ENCODE assay signal across 9 cellular contexts in genomic region chr11:2387266-2387982, GRCh38. TPM values are rescaled to one million over a fixed set of nuclear protein-coding genes. Genes with fewer than 3 reads are reported as not detected.
A peak's percentile ranks its signal among the peaks of the same experiment; 100 is the strongest.
DNase-seq lines count a peak whose midpoint lies in the region; ATAC-seq, FAIRE-seq and TF ChIP-seq lines count a peak whose summit lies in the region.
"Had no signal": no experiment of that assay in that cellular context is flagged by ENCODE, and none has a peak within 500 bp of the region (broad histone marks: within the 10 kb centered on the region; RNA-seq: fewer than 3 reads in every experiment).

No MANE protein-coding gene starts in this region.

- peaks cover 0 to 31% of the 10 kb centered on the region in 2 experiments for H3K36me3 ChIP-seq in SK-N-SH (replicated peaks in 1 of 2; ENCODE audit: control insufficient read depth in 1 of 2, insufficient read depth in 2 of 2, low read length in 1 of 2)
- peaks cover 0 to 47% (median 14%) of the 10 kb centered on the region in 6 donors for H3K36me3 ChIP-seq in spleen

- H4K20me1 ChIP-seq in SK-N-SH (ENCODE audit: insufficient read depth): peaks cover 96% of the 10 kb centered on the region

- intact Hi-C loops in spleen (cut with DNase I; ENCODE audit: low total_unique reads): no loop called here

- H3K9me2 ChIP-seq in SK-N-SH: no peaks in the 10 kb centered on the region

- H3K9me3 ChIP-seq in SK-N-SH (no peaks in the 10 kb centered on the region), spleen (no peaks in the 10 kb centered on the region)

- peak overlapping the region; percentile 15; the same call in 1 of the 2 replicates for H3K4me2 ChIP-seq in SK-N-SH

- POLR2A ChIA-PET in SK-N-SH (lab: Yijun Ruan, JAX): interaction anchor here (0.9 to 3.2 kb wide), 2 partner anchors 10 to 11 kb away, joined by 9 to 12 read pairs; partner anchors contain the start of gene CD81

- FAIRE-seq in GM12892 (lab: Jason Lieb, UNC): peak; percentile 84
- FAIRE-seq: keratinocyte had no signal

- TF ChIP-seq RAD21 in SK-N-SH (IDR thresholded peaks at IDR 0.05; ENCODE audit: low read length): no peak

- TF ChIP-seq POLR2A in GM12892 (IDR thresholded peaks at IDR 0.05; ENCODE audit: low read depth, low read length) (no peak), spleen (IDR thresholded peaks at IDR 0.05) (no peak)

- CTCF ChIA-PET in SK-N-SH (lab: Yijun Ruan, JAX): interaction anchor here (0.6 to 3.3 kb wide), 8 partner anchors 12 to 193 kb away, joined by 3 to 29 read pairs (median 6); partner anchors contain the start of gene TSSC4

- DNase-seq in GM12892 (ENCODE audit: insufficient read length) (no peak), SK-N-SH (peak; percentile 83), globus pallidus (ENCODE audit: low spot score) (peak; percentile 61), spleen (no peak)

- H3K27me3 ChIP-seq in SK-N-SH (ENCODE audit: insufficient read depth) (no peaks in the 10 kb centered on the region), spleen (replicated peaks in 1 of 7) (no peaks in the 10 kb centered on the region)

- H3K4me1 ChIP-seq in SK-N-SH (ENCODE audit: control insufficient read depth in 1 of 2, insufficient read depth in 2 of 2, low read depth in 1 of 2, low read length in 1 of 2): peaks cover 9 to 34% of the 10 kb centered on the region in 2 experiments; a peak in 2 of 4 replicates
- H3K4me1 ChIP-seq in spleen: peaks cover 78 to 100% (median 99%) of the 10 kb centered on the region in 6 donors

- H3K27ac ChIP-seq in SK-N-SH (ENCODE audit: low read depth in 2 of 2, low read length in 1 of 2) (peak overlapping the region; percentile 24 to 58; a peak in 2 of 4 replicates), spleen (peak overlapping the region in 7 of 8 donors; percentile 54 to 98 (median 96))

- ATAC-seq in GM19328 (IDR thresholded peaks at IDR 0.05; ENCODE audit: unreplicated experiment): no peak
- ATAC-seq in HG02852 (IDR thresholded peaks at IDR 0.05; ENCODE audit: unreplicated experiment): no peak
- no peak for ATAC-seq in GM21723 (IDR thresholded peaks at IDR 0.05; ENCODE audit: unreplicated experiment)
- no peak for ATAC-seq in GM21825 (IDR thresholded peaks at IDR 0.05; ENCODE audit: unreplicated experiment)

- no peak for TF ChIP-seq EP300 in SK-N-SH (IDR thresholded peaks at IDR 0.05; ENCODE audit: borderline replicate concordance in 1 of 2, low read depth in 1 of 2, low read length in 1 of 2)

- H3K9ac ChIP-seq in SK-N-SH: no peak overlapping the region

- no peaks in the 10 kb centered on the region for H3F3A ChIP-seq in SK-N-SH (replicated peaks; ENCODE audit: insufficient read depth)

- 93% methylated on average over 8 of the region's 14 CpGs for WGBS in SK-N-SH (ENCODE audit: low lambda C conversion rate)
- WGBS in spleen, 5 donors: 25 to 37% (median 32%) methylated on average over 14 of the region's 14 CpGs

- peaks cover 81% of the 10 kb centered on the region for H3K79me2 ChIP-seq in SK-N-SH (ENCODE audit: insufficient read depth)

- TF ChIP-seq CTCF in SK-N-SH (IDR thresholded peaks at IDR 0.05) (no peak), spleen (IDR thresholded peaks at IDR 0.05 in 8 of 11, conservative IDR thresholded peaks at IDR 0.05 in 3 of 11) (no peak)

- H3K4me3 ChIP-seq in SK-N-SH (ENCODE audit: low read depth in 2 of 2, low read length in 1 of 2): no peak overlapping the region
- H3K4me3 ChIP-seq in spleen: peak overlapping the region in 3 of 8 donors; percentile 14 to 66 (median 27)

- no peak overlapping the region for H2AFZ ChIP-seq in SK-N-SH (ENCODE audit: low read depth)

TF ChIP-seq in SK-N-SH, 30 proteins besides CTCF, POLR2A, EP300 and RAD21:
- TF ChIP-seq RXRA (IDR thresholded peaks at IDR 0.05; ENCODE audit: borderline replicate concordance, low read depth) (no peak), NRF1 (IDR thresholded peaks at IDR 0.05; ENCODE audit: low read depth, low read length) (no peak), USF2 (IDR thresholded peaks at IDR 0.05; ENCODE audit: borderline replicate concordance, low read depth, low read length) (no peak), RFX5 (IDR thresholded peaks at IDR 0.05; ENCODE audit: low read length) (no peak), ELF1 (IDR thresholded peaks at IDR 0.05) (no peak), YY1 (IDR thresholded peaks at IDR 0.05; ENCODE audit: low read depth) (no peak), CHD2 (IDR thresholded peaks at IDR 0.05; ENCODE audit: low read length, partially characterized antibody) (no peak), SMC3 (IDR thresholded peaks at IDR 0.05; ENCODE audit: low read depth, low read length) (no peak), REST (IDR thresholded peaks at IDR 0.05; ENCODE audit: low read depth, low read length) (no peak), EZH2phosphoT487 (IDR thresholded peaks at IDR 0.05; ENCODE audit: borderline replicate concordance, low read depth) (no peak)
TF ChIP-seq in SK-N-SH: peak in this region for 0.

RNA-seq across cellular contexts. Expression of gene CD81, which starts 10.3 kb away (rescaled TPM):
- 121 TPM for polyA plus RNA-seq in GM12892 (2012; ENCODE audit: missing spikeins)
- 373 and 517 TPM in 2 replicates for polyA plus RNA-seq in SK-N-SH (2012; rRNA removed)
- 330 and 548 TPM in 2 replicates for polyA plus RNA-seq in SK-N-SH (2012; cell fraction: cytosol; rRNA removed)
- 422 and 433 TPM in 2 replicates for polyA plus RNA-seq in SK-N-SH (2012; cell fraction: nucleus; rRNA removed)
- total RNA-seq in spleen: 100 to 1,000 TPM; 370 to 594 (median 472) TPM
- 100 to 1,000 TPM; 191 to 368 (median 339) TPM for polyA plus RNA-seq in spleen

RNA-seq across cellular contexts. Expression of gene TSSC4, which starts 13.1 kb away (rescaled TPM):
- polyA plus RNA-seq in GM12892 (2012; ENCODE audit: missing spikeins): 10.4 TPM
- polyA plus RNA-seq in SK-N-SH (2012; rRNA removed) (45.1 and 45.3 TPM in 2 replicates), spleen (10 to 100 TPM; 42.5 to 94.4 (median 66.2) TPM)
- polyA plus RNA-seq in SK-N-SH (2012; cell fraction: cytosol; rRNA removed): 16.4 and 28.2 TPM in 2 replicates
- 77.0 and 98.8 TPM in 2 replicates for polyA plus RNA-seq in SK-N-SH (2012; cell fraction: nucleus; rRNA removed)
- total RNA-seq in spleen: 10 to 100 TPM; 28.7 to 58.1 (median 42.2) TPM

RNA-seq across cellular contexts. Expression of gene TRPM5, which starts 56.9 kb away (rescaled TPM):
- not detected for polyA plus RNA-seq in GM12892 (2012; ENCODE audit: missing spikeins)
- polyA plus RNA-seq in SK-N-SH (2012; rRNA removed) (not detected in 2 replicates), spleen (under 1 TPM; 0.02 to 0.28 (median 0.19) TPM)
- not detected in 2 replicates for polyA plus RNA-seq in SK-N-SH (2012; cell fraction: cytosol; rRNA removed)
- polyA plus RNA-seq in SK-N-SH (2012; cell fraction: nucleus; rRNA removed): 0.06 and 0.07 TPM in 2 replicates
- under 1 TPM in 3 of 7 donors, not detected in 4; 0.10 to 0.16 (median 0.15) TPM for total RNA-seq in spleen
- polyA plus RNA-seq: keratinocyte had no signal

RNA-seq across cellular contexts. Expression of gene KCNQ1, which starts 57.4 kb away (rescaled TPM):
- not detected for polyA plus RNA-seq in GM12892 (2012; ENCODE audit: missing spikeins)
- polyA plus RNA-seq in SK-N-SH (2012; rRNA removed) (0.05 and 0.15 TPM in 2 replicates), spleen (1 to 10 TPM; 3.3 to 6.5 (median 3.6) TPM)
- polyA plus RNA-seq in SK-N-SH (2012; cell fraction: cytosol; rRNA removed): 0.10 and 0.12 TPM in 2 replicates
- 0.06 and 0.40 TPM in 2 replicates for polyA plus RNA-seq in SK-N-SH (2012; cell fraction: nucleus; rRNA removed)
- total RNA-seq in spleen: 10 to 100 TPM; 10.9 to 21.6 (median 18.3) TPM
- polyA plus RNA-seq: keratinocyte had no signal

Comparison
In these comparisons a context has a peak if more than half of its experiments do, and no peak if none do; other contexts are left out.
1. DNase-seq: peak in SK-N-SH (single experiment) and globus pallidus (single experiment); none in GM12892 (single experiment) and spleen (single experiment).